ENCODE assay signal across 8 cellular contexts in genomic region chr16:57187508-57187854, GRCh38. TPM values are rescaled to one million over a fixed set of nuclear protein-coding genes. Genes with fewer than 3 reads are reported as not detected.
DNase-seq lines count a peak whose midpoint lies in the region; ATAC-seq lines count a peak whose summit lies in the region.

No MANE protein-coding gene starts in this region.

- peak overlapping the region; percentile 70 for H3K27ac ChIP-seq in SK-N-MC

- no peaks in the 10 kb centered on the region for H3K36me3 ChIP-seq in SK-N-MC (ENCODE audit: insufficient read depth, low read length)
- no peaks in the 10 kb centered on the region for H3K36me3 ChIP-seq in skeletal muscle satellite cell (ENCODE audit: insufficient read depth, low read length)

- DNase-seq in NCI-H510A treated with DMSO at 0.1 percent for 48 hours (lab: John Stamatoyannopoulos, UW): peak; percentile 31
- DNase-seq in NCI-H510A (lab: John Stamatoyannopoulos, UW): no peak
- DNase-seq in SK-N-MC (ENCODE audit: low read depth, low spot score): no peak
- peak; percentile 63 for DNase-seq in fibroblast of peridontal ligament (ENCODE audit: extremely low read depth)
- DNase-seq in DMS 273 (lab: John Stamatoyannopoulos, UW; ENCODE audit: unreplicated experiment): no peak

- H3K9ac ChIP-seq in SK-N-MC (ENCODE audit: insufficient read length) (peak overlapping the region; percentile 80), skeletal muscle satellite cell (ENCODE audit: low read depth, low read length) (peak overlapping the region; percentile 98)

- H3K9me3 ChIP-seq in SK-N-MC (ENCODE audit: low read depth, low read length) (no peaks in the 10 kb centered on the region), skeletal muscle satellite cell (replicated peaks; ENCODE audit: low read length) (no peaks in the 10 kb centered on the region)

- no peak for ATAC-seq in HG03460 (IDR thresholded peaks at IDR 0.05; ENCODE audit: unreplicated experiment)
- no peak for ATAC-seq in GM19395 (IDR thresholded peaks at IDR 0.05; ENCODE audit: unreplicated experiment)

- H3K4me2 ChIP-seq in skeletal muscle satellite cell (ENCODE audit: low read length): peak overlapping the region; percentile 93

- peak overlapping the region; percentile 85 for H3K4me3 ChIP-seq in SK-N-MC
- H3K4me3 ChIP-seq in skeletal muscle satellite cell (ENCODE audit: low read length): peak overlapping the region; percentile 93

- H3K4me1 ChIP-seq in skeletal muscle satellite cell (ENCODE audit: control insufficient read depth, insufficient read depth, low read length): peaks cover 43% of the 10 kb centered on the region

- no peaks in the 10 kb centered on the region for H3K27me3 ChIP-seq in skeletal muscle satellite cell (ENCODE audit: control insufficient read depth, insufficient read depth, low read length)

RNA-seq across cellular contexts. Expression of gene RSPRY1, which starts 1.4 kb away (rescaled TPM):
- total RNA-seq in skeletal muscle satellite cell (2012; rRNA removed): 47.9 and 55.0 TPM in 2 replicates

RNA-seq across cellular contexts. Expression of gene PSME3IP1, which starts 1.6 kb away (rescaled TPM):
- 65.5 and 92.5 TPM in 2 replicates for total RNA-seq in skeletal muscle satellite cell (2012; rRNA removed)

RNA-seq across cellular contexts. Expression of gene ARL2BP, which starts 57.6 kb away (rescaled TPM):
- total RNA-seq in skeletal muscle satellite cell (2012; rRNA removed): 85.7 and 104 TPM in 2 replicates

Comparison
In these comparisons a context has a peak if more than half of its experiments do, and no peak if none do; other contexts are left out.
1. DNase-seq: peak in NCI-H510A treated with DMSO at 0.1 percent for 48 hours (single experiment) and fibroblast of peridontal ligament (single experiment); none in NCI-H510A (single experiment), SK-N-MC (single experiment) and DMS 273 (single experiment).